8 cellular contexts compared by ENCODE assay signal in genomic region chr1:209805341-209805781, GRCh38. TPM values are rescaled to one million over a fixed set of nuclear protein-coding genes. Genes with fewer than 3 reads are reported as not detected.
DNase-seq lines count a peak whose midpoint lies in the region; ATAC-seq and TF ChIP-seq lines count a peak whose summit lies in the region.

No MANE protein-coding gene starts in this region.

- H3K4me3 Mint-ChIP-seq in Caco-2 (ENCODE audit: unreplicated experiment) (peak overlapping the region; percentile 97), T-cell (peak overlapping the region; percentile 82 to 87 (median 86)), osteocyte (ENCODE audit: unreplicated experiment) (peak overlapping the region; percentile 68)

- BruUV-seq in Caco-2 (replicated peaks; lab: Mats Ljungman, UMichigan) = TSS peak; percentile 42

- no peaks in the 10 kb centered on the region for H3K36me3 ChIP-seq in Caco-2 (ENCODE audit: control insufficient read depth, insufficient read depth, low read length)

- H3K36me3 Mint-ChIP-seq in Caco-2 (ENCODE audit: insufficient read depth, unreplicated experiment) (no peaks in the 10 kb centered on the region), T-cell (no peaks in the 10 kb centered on the region), osteocyte (ENCODE audit: unreplicated experiment) (no peaks in the 10 kb centered on the region)

- no peak for ATAC-seq in T-cell (replicated peaks in 1 of 4)
- no peak for ATAC-seq in GM18861 (IDR thresholded peaks at IDR 0.05; ENCODE audit: unreplicated experiment)
- ATAC-seq in HG03039 (IDR thresholded peaks at IDR 0.05; ENCODE audit: unreplicated experiment) = no peak
- no peak for ATAC-seq in HG02571 (IDR thresholded peaks at IDR 0.05; ENCODE audit: unreplicated experiment)

- H3K27ac Mint-ChIP-seq in Caco-2 (ENCODE audit: unreplicated experiment) (peak overlapping the region; percentile 97), T-cell (no peak overlapping the region), osteocyte (ENCODE audit: unreplicated experiment) (no peak overlapping the region)

- H3K9me3 Mint-ChIP-seq in Caco-2 (ENCODE audit: unreplicated experiment) (no peaks in the 10 kb centered on the region), T-cell (no peaks in the 10 kb centered on the region), osteocyte (ENCODE audit: unreplicated experiment) (no peaks in the 10 kb centered on the region)

- no peaks in the 10 kb centered on the region; the same call in 1 of the 2 replicates for H3K4me1 ChIP-seq in Caco-2

- no peaks in the 10 kb centered on the region for H3K27me3 ChIP-seq in Caco-2 (replicated peaks; ENCODE audit: control insufficient read depth, insufficient read depth, low read length)

- H3K27me3 Mint-ChIP-seq in Caco-2 (ENCODE audit: insufficient read depth, unreplicated experiment) = no peaks in the 10 kb centered on the region
- peaks cover 12 to 20% of the 10 kb centered on the region in 2 donors for H3K27me3 Mint-ChIP-seq in T-cell
- peaks cover 40% of the 10 kb centered on the region for H3K27me3 Mint-ChIP-seq in osteocyte (ENCODE audit: unreplicated experiment)

- POLR2A ChIA-PET in Caco-2 (lab: Charles Lee) = interaction anchor here (0.6 to 2.1 kb wide), 10 partner anchors 10 to 152 kb away, joined by 3 to 21 read pairs (median 7); partner anchors contain the start of genes C1orf74 and UTP25
- POLR2A ChIA-PET in T-cell (lab: Charles Lee) = interaction anchor here (0.5 to 1.0 kb wide), 3 partner anchors 20 to 1477 kb away, joined by 3 to 4 read pairs (median 3); partner anchors contain the start of gene C1orf74 (in 1 of the 2)

- peak in 1 of 2 experiments; percentile 38 for TF ChIP-seq CTCF in Caco-2 (IDR thresholded peaks at IDR 0.05; ENCODE audit: insufficient read depth in 1 of 2, low read depth in 1 of 2, low read length in 1 of 2, severe bottlenecking in 1 of 2, unreplicated experiment in 1 of 2)
- TF ChIP-seq CTCF in fibroblast of the aortic adventitia (IDR thresholded peaks at IDR 0.05; ENCODE audit: insufficient read depth, low read length) = no peak
- no peak for TF ChIP-seq CTCF in osteocyte (IDR thresholded peaks at IDR 0.05)

- H3K4me1 Mint-ChIP-seq in Caco-2 (ENCODE audit: low read depth, unreplicated experiment) (peaks cover 14% of the 10 kb centered on the region), T-cell (peaks cover 8 to 9% (median 9%) of the 10 kb centered on the region in 3 donors), osteocyte (ENCODE audit: unreplicated experiment) (peaks cover 12% of the 10 kb centered on the region)

- DNase-seq in Caco-2 (peak in 1 of 2 experiments; percentile 49), T-cell (no peak), fibroblast of the aortic adventitia (ENCODE audit: low read depth) (no peak), osteocyte (ENCODE audit: extremely low spot score, unreplicated experiment) (no peak), mesenteric fat pad (ENCODE audit: low spot score) (no peak)

- CTCF ChIA-PET in Caco-2 (lab: Charles Lee) (interaction anchor here (0.6 to 2.1 kb wide), 7 partner anchors 8 to 37 kb away, joined by 3 to 16 read pairs (median 4); partner anchors contain the start of gene UTP25), T-cell (lab: Charles Lee) (interaction anchor here (0.6 to 0.7 kb wide), 4 partner anchors 14 to 1758 kb away, joined by 3 to 5 read pairs (median 4); no protein-coding TSS in a partner anchor)

- intact Hi-C loops in Caco-2 (cut with micrococcal nuclease; ENCODE audit: unreplicated experiment) = no loop called here

- no peaks in the 10 kb centered on the region for H3K9me3 ChIP-seq in Caco-2

- H3K4me3 ChIP-seq in Caco-2 (ENCODE audit: low read depth, low read length) (peak overlapping the region; percentile 72), fibroblast of the aortic adventitia (ENCODE audit: low read depth, low read length) (peak overlapping the region; percentile 53)

RNA-seq across cellular contexts. Expression of gene IRF6, which starts 0.6 kb away (rescaled TPM):
- total RNA-seq in Caco-2 (2022) (27.3 and 30.3 TPM in 2 replicates), T-cell (1 to 10 TPM in 3 of 5 donors, under 1 TPM in 2; 0.16 to 2.6 (median 1.0) TPM), fibroblast of the aortic adventitia (ENCODE audit: low replicate concordance) (3.1 TPM in 1 of 2 replicates, not detected in the other), osteocyte (0.13 TPM in 1 of 2 replicates, not detected in the other), mesenteric fat pad (0.74 TPM)

RNA-seq across cellular contexts. Expression of gene C1orf74, which starts 21.0 kb away (rescaled TPM):
- total RNA-seq in Caco-2 (2022) = 4.5 TPM in 2 replicates
- total RNA-seq in T-cell = 1 to 10 TPM in 3 of 5 donors, under 1 TPM in 2; 0.58 to 1.3 (median 1.2) TPM
- total RNA-seq in fibroblast of the aortic adventitia (ENCODE audit: low replicate concordance) = 2.4 and 3.6 TPM in 2 replicates
- 1.6 TPM in 2 replicates for total RNA-seq in osteocyte
- 1.2 TPM for total RNA-seq in mesenteric fat pad

RNA-seq across cellular contexts. Expression of gene UTP25, which starts 22.4 kb away (rescaled TPM):
- total RNA-seq in Caco-2 (2022) = 9.5 and 9.8 TPM in 2 replicates
- total RNA-seq in T-cell = 10 to 100 TPM in 3 of 5 donors, 1 to 10 TPM in 2; 9.1 to 19.9 (median 14.5) TPM
- 11.2 and 32.6 TPM in 2 replicates for total RNA-seq in fibroblast of the aortic adventitia (ENCODE audit: low replicate concordance)
- total RNA-seq in osteocyte = 7.1 and 7.3 TPM in 2 replicates
- 7.3 TPM for total RNA-seq in mesenteric fat pad

RNA-seq across cellular contexts. Expression of gene TRAF3IP3, which starts 49.5 kb away (rescaled TPM):
- total RNA-seq in Caco-2 (2022) (not detected in 2 replicates), T-cell (100 to 1,000 TPM; 332 to 502 (median 465) TPM), fibroblast of the aortic adventitia (ENCODE audit: low replicate concordance) (0.65 TPM in 1 of 2 replicates, not detected in the other), osteocyte (not detected in 2 replicates), mesenteric fat pad (3.7 TPM)
